31 cellular contexts compared by ENCODE assay signal in genomic region chr7:98943336-98943735, GRCh38.
"Had no signal": no experiment of that assay in that cellular context is flagged by ENCODE, and none has a peak within 500 bp of the region (broad histone marks: within the 10 kb centered on the region; RNA-seq: fewer than 3 reads in every experiment).

No MANE protein-coding gene starts in this region.

- H3K27ac ChIP-seq: brain microvascular endothelial cell, coronary artery, dorsolateral prefrontal cortex, foreskin keratinocyte had no signal

- H3K27ac Mint-ChIP-seq: activated CD8-positive, alpha-beta T cell treated with anti-CD3 and anti-CD28 coated beads for 36 hours; activated naive CD8-positive, alpha-beta T cell; dendritic cell treated with granulocyte-macrophage colony-stimulating factor and Interleukin-4, amounts not matched to agents 40 ng/mL and 50 ng/mL, for 4 days; endodermal cell; T-cell; T-helper 1 cell treated with Interleukin-12 subunit alpha and Interleukin-12 subunit beta and Interleukin-4 antibody, amounts not matched to agents 30 μg/mL and 1 μg/mL, for 36 hours; T-helper 2 cell treated with Interferon-gamma antibody and Interleukin-4, amounts not matched to agents 5 μg/mL and 100 μg/mL, for 36 hours had no signal

- ATAC-seq: activated CD8-positive, alpha-beta T cell treated with anti-CD3 and anti-CD28 coated beads for 36 hours; activated T-cell treated with anti-CD3 and anti-CD28 coated beads, Interleukin-2, amount 50 U/mL, for 4 hours; esophagus mucosa; foreskin keratinocyte; gastrocnemius medialis; heart left ventricle; T-cell; WTC11 had no signal

- H3K9me3 ChIP-seq: gastrocnemius medialis, heart left ventricle had no signal

- H3K9me3 Mint-ChIP-seq: activated CD8-positive, alpha-beta T cell treated with anti-CD3 and anti-CD28 coated beads for 36 hours; activated T-cell treated with anti-CD3 and anti-CD28 coated beads, Interleukin-2, amount 50 U/mL, for 4 hours; central memory CD8-positive, alpha-beta T cell; dendritic cell treated with granulocyte-macrophage colony-stimulating factor and Interleukin-4, amounts not matched to agents 40 ng/mL and 50 ng/mL, for 4 days; endodermal cell; T-cell; T-helper 1 cell treated with Interleukin-12 subunit alpha and Interleukin-12 subunit beta and Interleukin-4 antibody, amounts not matched to agents 30 μg/mL and 1 μg/mL, for 36 hours; T-helper 2 cell treated with Interferon-gamma antibody and Interleukin-4, amounts not matched to agents 5 μg/mL and 100 μg/mL, for 36 hours; WTC11 had no signal

- H3K4me1 ChIP-seq: foreskin keratinocyte had no signal

- H3K4me1 Mint-ChIP-seq: endodermal cell, WTC11 had no signal

- H3K4me3 Mint-ChIP-seq: activated CD8-positive, alpha-beta T cell treated with anti-CD3 and anti-CD28 coated beads for 36 hours; activated naive CD8-positive, alpha-beta T cell; activated T-cell treated with anti-CD3 and anti-CD28 coated beads, Interleukin-2, amount 50 U/mL, for 4 hours; central memory CD8-positive, alpha-beta T cell; dendritic cell treated with granulocyte-macrophage colony-stimulating factor and Interleukin-4, amounts not matched to agents 40 ng/mL and 50 ng/mL, for 4 days; endodermal cell; T-cell; T-helper 1 cell treated with Interleukin-12 subunit alpha and Interleukin-12 subunit beta and Interleukin-4 antibody, amounts not matched to agents 30 μg/mL and 1 μg/mL, for 36 hours; T-helper 2 cell treated with Interferon-gamma antibody and Interleukin-4, amounts not matched to agents 5 μg/mL and 100 μg/mL, for 36 hours; WTC11 had no signal

- H3K27me3 Mint-ChIP-seq: activated CD8-positive, alpha-beta T cell treated with anti-CD3 and anti-CD28 coated beads for 36 hours; activated naive CD8-positive, alpha-beta T cell; central memory CD8-positive, alpha-beta T cell; dendritic cell treated with granulocyte-macrophage colony-stimulating factor and Interleukin-4, amounts not matched to agents 40 ng/mL and 50 ng/mL, for 4 days; T-cell had no signal

- DNase-seq: activated CD4-positive, alpha-beta T cell treated with anti-CD3 and anti-CD28 coated beads for 1 hour; activated CD4-positive, alpha-beta T cell treated with anti-CD3 and anti-CD28 coated beads for 4 hours; activated CD4-positive, alpha-beta T cell treated with anti-CD3 and anti-CD28 coated beads, Interleukin-2, amount 50 U/mL, for 1 hour; activated CD4-positive, alpha-beta T cell treated with anti-CD3 and anti-CD28 coated beads, Interleukin-2, amount 50 U/mL, for 48 hours; activated CD8-positive, alpha-beta memory T cell treated with anti-CD3 and anti-CD28 coated beads for 24 hours; activated CD8-positive, alpha-beta T cell treated with anti-CD3 and anti-CD28 coated beads for 36 hours; activated gamma-delta T cell treated with Interleukin-2 at 50 U/mL for 16 hours; activated naive CD4-positive, alpha-beta T cell treated with anti-CD3 and anti-CD28 coated beads, Interleukin-2, amount 50 U/mL, for 16 hours; activated naive CD4-positive, alpha-beta T cell treated with Interleukin-2 at 50 U/mL for 16 hours; activated T-cell treated with anti-CD3 and anti-CD28 coated beads, Interleukin-2, amount 50 U/mL, for 4 hours; amniotic stem cell; anterior cingulate cortex; brain microvascular endothelial cell; dorsolateral prefrontal cortex; effector memory CD4-positive, alpha-beta T cell; endodermal cell; foreskin keratinocyte; gastrocnemius medialis; glutamatergic neuron; heart left ventricle; SW 1271; T-cell; T1000 had no signal

- H3K4me3 ChIP-seq: coronary artery, dorsolateral prefrontal cortex, gastrocnemius medialis, heart left ventricle had no signal
